Comparison of ENCODE assay signal across 24 cellular contexts in the genomic region with DNA sequence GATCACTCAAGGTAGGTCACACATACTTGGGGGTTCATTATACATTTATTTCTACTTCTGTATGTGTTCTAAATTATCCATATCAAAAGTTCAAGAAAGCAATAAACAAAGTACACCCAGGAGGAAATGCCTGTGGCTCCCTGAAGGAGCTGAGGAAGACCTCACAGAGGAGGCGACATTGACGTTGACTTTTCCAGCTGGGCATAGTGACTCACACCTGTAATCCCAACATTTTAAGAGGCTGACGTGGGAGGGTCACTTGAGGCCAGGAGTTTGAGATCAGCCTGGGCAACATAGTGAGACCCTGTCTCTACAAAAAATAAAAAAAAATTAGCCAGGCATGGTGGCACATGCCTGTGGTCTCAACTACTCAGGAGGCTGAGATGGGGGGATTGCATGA. TPM values are rescaled to one million over a fixed set of nuclear protein-coding genes. Genes with fewer than 3 reads are reported as not detected.
A peak's percentile ranks its signal among the peaks of the same experiment; 100 is the strongest.
DNase-seq lines count a peak whose midpoint lies in the region; ATAC-seq, FAIRE-seq and TF ChIP-seq lines count a peak whose summit lies in the region.
"Had no signal": no experiment of that assay in that cellular context is flagged by ENCODE, and none has a peak within 500 bp of the region (broad histone marks: within the 10 kb centered on the region; RNA-seq: fewer than 3 reads in every experiment).

No MANE protein-coding gene starts in this region.

- DNase-seq in A172 (ENCODE audit: low spot score) (peak; percentile 94), H54 (ENCODE audit: insufficient read length, low spot score) (peak; percentile 53), NCI-H226 (peak; percentile 5), fibroblast of lung (ENCODE audit: low read depth in 2 of 2) (peak; percentile 2 to 35), T-helper 17 cell (no peak), activated gamma-delta T cell treated with Interleukin-2 at 50 U/mL for 16 hours (no peak), germinal center (ENCODE audit: low spot score) (no peak), T-cell (no peak)
- DNase-seq: activated CD4-positive, alpha-beta T cell treated with anti-CD3 and anti-CD28 coated beads for 36 hours; adrenal gland; CD4-positive, alpha-beta T cell; central memory CD4-positive, alpha-beta T cell; DMS53; effector CD8-positive, alpha-beta T cell; kidney glomerular epithelial cell; NCI-H1436 treated with DMSO at 0.1 percent for 48 hours; NCI-H2227 treated with DMSO at 0.1 percent for 48 hours; spleen; stimulated activated CD8-positive, alpha-beta memory T cell treated with anti-CD3 and anti-CD28 coated beads, Interleukin-4, amount 100 ng/mL, for 48 hours had no signal

- FAIRE-seq in H54 (lab: Jason Lieb, UNC) = peak; percentile 55

- H3K4me2 ChIP-seq in fibroblast of lung (ENCODE audit: extremely low read depth, insufficient read depth, low read length) = no peak overlapping the region
- H3K4me2 ChIP-seq: GM23338 had no signal

- no peak for TF ChIP-seq CTCF in fibroblast of lung (conservative IDR thresholded peaks at IDR 0.05 in 1 of 2, IDR thresholded peaks at IDR 0.05 in 1 of 2; ENCODE audit: low read depth in 1 of 2, low read length in 2 of 2)

- peaks cover 3% of the 10 kb centered on the region for H3K36me3 Mint-ChIP-seq in T-helper 17 cell (ENCODE audit: low read depth)
- no peaks in the 10 kb centered on the region for H3K36me3 Mint-ChIP-seq in T-cell

- CTCF ChIA-PET in T-cell (lab: Charles Lee) = interaction anchor here in 1 of 2 donors (0.6 kb wide), 1 partner anchor 339 kb away, joined by 3 read pairs; no protein-coding TSS in a partner anchor

- H3K4me3 Mint-ChIP-seq in T-helper 17 cell (no peak overlapping the region), T-cell (no peak overlapping the region)
- H3K4me3 Mint-ChIP-seq: activated CD4-positive, alpha-beta T cell treated with anti-CD3 and anti-CD28 coated beads for 36 hours; CD4-positive, alpha-beta T cell; GM23338 had no signal

- POLR2A ChIA-PET in T-cell (lab: Charles Lee) = no interaction called here

- peaks cover 7% of the 10 kb centered on the region for H3K4me1 Mint-ChIP-seq in T-helper 17 cell
- peaks cover 0 to 2% (median under 1%) of the 10 kb centered on the region in 3 donors for H3K4me1 Mint-ChIP-seq in T-cell
- H3K4me1 Mint-ChIP-seq: activated CD4-positive, alpha-beta T cell treated with anti-CD3 and anti-CD28 coated beads for 36 hours; GM23338 had no signal

- H3K27ac ChIP-seq in fibroblast of lung (ENCODE audit: insufficient read depth, low read length) = no peak overlapping the region
- H3K27ac ChIP-seq: adrenal gland, spleen had no signal

- H3K9me3 ChIP-seq in fibroblast of lung (ENCODE audit: control insufficient read depth, insufficient read depth, low read depth, low read length) = no peaks in the 10 kb centered on the region
- H3K9me3 ChIP-seq in T-helper 17 cell (ENCODE audit: control insufficient read depth, low read length, poor library complexity, severe bottlenecking) = no peaks in the 10 kb centered on the region
- H3K9me3 ChIP-seq: adrenal gland, spleen had no signal

- peaks cover 36% of the 10 kb centered on the region for H3K27me3 Mint-ChIP-seq in T-helper 17 cell
- peaks cover 5% of the 10 kb centered on the region in 2 donors for H3K27me3 Mint-ChIP-seq in T-cell
- H3K27me3 Mint-ChIP-seq: CD4-positive, alpha-beta T cell had no signal

- H3K36me3 ChIP-seq in fibroblast of lung (ENCODE audit: control insufficient read depth, insufficient read depth, low read length) = no peaks in the 10 kb centered on the region
- H3K36me3 ChIP-seq: adrenal gland, spleen had no signal

- no peak overlapping the region for H3K4me3 ChIP-seq in fibroblast of lung (replicated peaks in 1 of 4; ENCODE audit: control extremely low read depth in 1 of 4, insufficient read depth in 1 of 4, low read depth in 3 of 4, low read length in 4 of 4)
- H3K4me3 ChIP-seq: adrenal gland, GM23338, spleen had no signal

- no peak overlapping the region for H2AFZ ChIP-seq in fibroblast of lung (ENCODE audit: low read length)
- H2AFZ ChIP-seq: GM23338 had no signal

- H4K20me1 ChIP-seq in fibroblast of lung (ENCODE audit: control insufficient read depth, extremely low read depth, insufficient read depth, low read length) = no peaks in the 10 kb centered on the region

- H3K27ac Mint-ChIP-seq in T-helper 17 cell (no peak overlapping the region), T-cell (no peak overlapping the region)
- H3K27ac Mint-ChIP-seq: activated CD4-positive, alpha-beta T cell treated with anti-CD3 and anti-CD28 coated beads for 36 hours; activated T-helper 2 cell treated with anti-CD3 and anti-CD28 coated beads, Interferon-gamma antibody, Interleukin-2, Interleukin-4, amounts not matched to agents 10 μg/mL and 5 μg/mL and 100 μg/mL, durations not matched to agents 14 hours and 24 hours and 36 hours; CD4-positive, alpha-beta T cell; GM23338 had no signal

- no peak overlapping the region for H3K9ac ChIP-seq in fibroblast of lung (ENCODE audit: insufficient read depth, low read length)

- H3K9me3 Mint-ChIP-seq in T-cell = no peaks in the 10 kb centered on the region
- H3K9me3 Mint-ChIP-seq: activated T-helper 2 cell treated with anti-CD3 and anti-CD28 coated beads, Interferon-gamma antibody, Interleukin-2, Interleukin-4, amounts not matched to agents 10 μg/mL and 5 μg/mL and 100 μg/mL, durations not matched to agents 14 hours and 24 hours and 36 hours; CD4-positive, alpha-beta T cell; GM23338 had no signal

- H3K27me3 ChIP-seq in fibroblast of lung (ENCODE audit: control insufficient read depth, insufficient read depth, low read length) = no peaks in the 10 kb centered on the region
- H3K27me3 ChIP-seq: adrenal gland had no signal

- no peaks in the 10 kb centered on the region for H3K4me1 ChIP-seq in fibroblast of lung (ENCODE audit: control insufficient read depth, extremely low read depth, insufficient read depth, low read length)
- H3K4me1 ChIP-seq: adrenal gland had no signal

- H3K79me2 ChIP-seq in fibroblast of lung (ENCODE audit: control insufficient read depth, insufficient read depth, low read length) = no peaks in the 10 kb centered on the region

- TF ChIP-seq POLR2A in H54 (IDR thresholded peaks at IDR 0.05; ENCODE audit: low read depth, low read length) = no peak

- ATAC-seq in T-helper 17 cell (no peak), T-cell (replicated peaks in 1 of 4) (no peak)
- ATAC-seq: activated CD4-positive, alpha-beta T cell treated with anti-CD3 and anti-CD28 coated beads for 36 hours; GM23338 had no signal

RNA-seq across cellular contexts. Expression of a gene that starts 16.3 kb away (rescaled TPM):
- not detected in 2 replicates for total RNA-seq in A172 (2014; rRNA removed; shearing (Covaris generic))
- not detected in 2 replicates for total RNA-seq in fibroblast of lung
- polyA plus RNA-seq in fibroblast of lung = not detected in 2 replicates
- polyA plus RNA-seq in fibroblast of lung (2012) = not detected in 2 replicates
- polyA minus RNA-seq in fibroblast of lung (ENCODE audit: low replicate concordance) = not detected in 2 replicates
- total RNA-seq in T-helper 17 cell = not detected
- total RNA-seq in T-cell = under 1 TPM in 3 of 5 donors, not detected in 2; 0.22 to 0.70 (median 0.23) TPM
- total RNA-seq: A673; activated CD4-positive, alpha-beta T cell treated with anti-CD3 and anti-CD28 coated beads for 36 hours; CD4-positive, alpha-beta T cell; GM23338; pulmonary artery endothelial cell; temporal lobe had no signal
- polyA plus RNA-seq: GM23338 had no signal

RNA-seq across cellular contexts. Expression of a gene that starts 18.7 kb away (rescaled TPM):
- total RNA-seq in A172 (2014; rRNA removed; shearing (Covaris generic)) = not detected in 2 replicates
- total RNA-seq in fibroblast of lung (not detected in 2 replicates), T-helper 17 cell (not detected), T-cell (not detected)
- not detected in 2 replicates for polyA plus RNA-seq in fibroblast of lung
- not detected in 2 replicates for polyA plus RNA-seq in fibroblast of lung (2012)
- polyA minus RNA-seq in fibroblast of lung (ENCODE audit: low replicate concordance) = not detected in 2 replicates
- total RNA-seq: A673; activated CD4-positive, alpha-beta T cell treated with anti-CD3 and anti-CD28 coated beads for 36 hours; activated T-helper 2 cell treated with anti-CD3 and anti-CD28 coated beads, Interferon-gamma antibody, Interleukin-2, Interleukin-4, amounts not matched to agents 10 μg/mL and 5 μg/mL and 100 μg/mL, durations not matched to agents 14 hours and 24 hours and 36 hours; adrenal gland; CD4-positive, alpha-beta T cell; GM23338; pulmonary artery endothelial cell; spleen; temporal lobe had no signal

RNA-seq across cellular contexts. Expression of a gene that starts 33.2 kb away (rescaled TPM):
- not detected in 2 replicates for total RNA-seq in A172 (2014; rRNA removed; shearing (Covaris generic))
- 0.26 and 0.33 TPM in 2 replicates for total RNA-seq in fibroblast of lung
- polyA plus RNA-seq in fibroblast of lung = 0.15 and 0.28 TPM in 2 replicates
- 0.20 and 0.40 TPM in 2 replicates for polyA plus RNA-seq in fibroblast of lung (2012)
- polyA minus RNA-seq in fibroblast of lung (ENCODE audit: low replicate concordance) = 0.74 and 1.5 TPM in 2 replicates
- under 1 TPM; 0.10 to 0.23 TPM for total RNA-seq in T-helper 17 cell
- under 1 TPM in 4 of 5 donors, not detected in 1; 0.16 to 0.53 (median 0.26) TPM for total RNA-seq in T-cell
- total RNA-seq: GM23338 had no signal
- polyA plus RNA-seq: GM23338 had no signal

RNA-seq across cellular contexts. Expression of a gene that starts 49.9 kb away (rescaled TPM):
- 17.7 and 18.6 TPM in 2 replicates for total RNA-seq in A172 (2014; rRNA removed; shearing (Covaris generic))
- total RNA-seq in fibroblast of lung = 5.4 and 5.6 TPM in 2 replicates
- 1.7 and 3.4 TPM in 2 replicates for polyA plus RNA-seq in fibroblast of lung
- 3.4 and 6.8 TPM in 2 replicates for polyA plus RNA-seq in fibroblast of lung (2012)
- 13.4 and 13.7 TPM in 2 replicates for polyA minus RNA-seq in fibroblast of lung (ENCODE audit: low replicate concordance)
- total RNA-seq in T-helper 17 cell = 10 to 100 TPM; 15.8 to 21.9 TPM
- 10 to 100 TPM in 3 of 5 donors, 1 to 10 TPM in 2; 9.3 to 16.6 (median 10.2) TPM for total RNA-seq in T-cell

RNA-seq across cellular contexts. Expression of a gene that starts 54.5 kb away (rescaled TPM):
- total RNA-seq in A172 (2014; rRNA removed; shearing (Covaris generic)) = 1.5 and 4.1 TPM in 2 replicates
- total RNA-seq in fibroblast of lung (under 0.01 TPM in 2 replicates), T-helper 17 cell (10 to 100 TPM in 1 of 2 donors, 1 to 10 TPM in 1; 4.6 to 16.0 TPM), T-cell (1 to 10 TPM; 1.4 to 4.3 (median 3.9) TPM)
- not detected in 2 replicates for polyA plus RNA-seq in fibroblast of lung
- polyA plus RNA-seq in fibroblast of lung (2012) = not detected in 2 replicates
- polyA minus RNA-seq in fibroblast of lung (ENCODE audit: low replicate concordance) = not detected in 2 replicates
- total RNA-seq: A673, GM23338 had no signal
- polyA plus RNA-seq: GM23338 had no signal

Comparison
In these comparisons a context has a peak if more than half of its experiments do, and no peak if none do; other contexts are left out.
1. DNase-seq: peak in A172 (single experiment), H54 (single experiment), NCI-H226 (single experiment) and fibroblast of lung (2 of 2); none in T-helper 17 cell (0 of 3), activated gamma-delta T cell treated with Interleukin-2 at 50 U/mL for 16 hours (single experiment), germinal center (single experiment) and T-cell (0 of 34).